8 cellular contexts compared by ENCODE assay signal in genomic region chr10:17227367-17228080, GRCh38. TPM values are rescaled to one million over a fixed set of nuclear protein-coding genes. Genes with fewer than 3 reads are reported as not detected.
DNase-seq lines count a peak whose midpoint lies in the region; ATAC-seq and TF ChIP-seq lines count a peak whose summit lies in the region.

No MANE protein-coding gene starts in this region.

- ATAC-seq in GM21619 (IDR thresholded peaks at IDR 0.05; ENCODE audit: unreplicated experiment) (peak; percentile 26), lower lobe of right lung (no peak), upper lobe of right lung (no peak)

- H3K4me1 ChIP-seq in MM.1S (ENCODE audit: low read length) (peaks cover 22% of the 10 kb centered on the region), lower lobe of right lung (peaks cover 31% of the 10 kb centered on the region), upper lobe of right lung (peaks cover 17% of the 10 kb centered on the region)

- H3K27me3 ChIP-seq in MM.1S (replicated peaks; ENCODE audit: insufficient read depth, low read length) (no peaks in the 10 kb centered on the region), lower lobe of right lung (ENCODE audit: low read depth) (no peaks in the 10 kb centered on the region), upper lobe of right lung (no peaks in the 10 kb centered on the region)

- H3K27ac ChIP-seq in MM.1S (ENCODE audit: low read length) (peak overlapping the region; percentile 83; the same call in 1 of the 2 replicates), lower lobe of right lung (peak overlapping the region; percentile 99), upper lobe of right lung (peak overlapping the region; percentile 98)

- peak; percentile 54 for DNase-seq in GM10266 (ENCODE audit: extremely low spot score)
- DNase-seq in MM.1S, result peak; percentile 41
- DNase-seq in astrocyte of the hippocampus (ENCODE audit: low read depth, low spot score), result peak; percentile 56
- DNase-seq in lower lobe of right lung, result no peak
- DNase-seq in upper lobe of right lung, result no peak
- no peak for DNase-seq in NCI-H748 treated with DMSO at 0.1 percent for 48 hours (lab: John Stamatoyannopoulos, UW)
- DNase-seq in mucosa of gallbladder (ENCODE audit: low spot score), result no peak

- H3K9me3 ChIP-seq in MM.1S (replicated peaks; ENCODE audit: insufficient read depth, low read length), result no peaks in the 10 kb centered on the region
- no peaks in the 10 kb centered on the region for H3K9me3 ChIP-seq in lower lobe of right lung
- H3K9me3 ChIP-seq in upper lobe of right lung, result no peaks in the 10 kb centered on the region

- H2AFZ ChIP-seq in MM.1S (ENCODE audit: low read length), result peak overlapping the region; percentile 47

- intact Hi-C loops in lower lobe of right lung (cut with DNase I) (no loop called here), upper lobe of right lung (cut with DNase I) (no loop called here)

- peaks cover 22% of the 10 kb centered on the region; the same call in 1 of the 2 replicates for H3K79me2 ChIP-seq in MM.1S (ENCODE audit: low read length)

- H3K4me2 ChIP-seq in MM.1S (ENCODE audit: low read depth, low read length), result peak overlapping the region; percentile 82

- H3K4me3 ChIP-seq in MM.1S (ENCODE audit: low read length), result peak overlapping the region; percentile 79
- H3K4me3 ChIP-seq in lower lobe of right lung, result peak overlapping the region; percentile 93
- peak overlapping the region; percentile 90 for H3K4me3 ChIP-seq in upper lobe of right lung

- H3K36me3 ChIP-seq in MM.1S (replicated peaks; ENCODE audit: insufficient read depth, low read length) (no peaks in the 10 kb centered on the region), lower lobe of right lung (peaks cover 19% of the 10 kb centered on the region), upper lobe of right lung (peaks cover 19% of the 10 kb centered on the region)

- no peaks in the 10 kb centered on the region for H3K9me2 ChIP-seq in MM.1S (replicated peaks; ENCODE audit: insufficient read depth, low read length)

- H3F3A ChIP-seq in MM.1S (ENCODE audit: insufficient read depth, low read length), result peaks cover 48% of the 10 kb centered on the region

- TF ChIP-seq CTCF in GM10266 (IDR thresholded peaks at IDR 0.05; ENCODE audit: control insufficient read depth, insufficient read depth, low read depth, missing control alignments) (peak; percentile 16), MM.1S (IDR thresholded peaks at IDR 0.05; ENCODE audit: low read length) (peak; percentile 64), lower lobe of right lung (IDR thresholded peaks at IDR 0.05) (peak; percentile 48), upper lobe of right lung (IDR thresholded peaks at IDR 0.05) (peak; percentile 61)

- H3K9ac ChIP-seq in MM.1S (ENCODE audit: low read length), result peak overlapping the region; percentile 90

- no peaks in the 10 kb centered on the region for H4K20me1 ChIP-seq in MM.1S (ENCODE audit: insufficient read depth, low read length)

RNA-seq across cellular contexts. Expression of gene VIM, which starts 0.5 kb away (rescaled TPM):
- total RNA-seq in lower lobe of right lung, result 1,797 TPM
- total RNA-seq in upper lobe of right lung, result 1,272 TPM
- total RNA-seq in mucosa of gallbladder, result 477 TPM

RNA-seq across cellular contexts. Expression of gene TRDMT1, which starts 26.1 kb away (rescaled TPM):
- total RNA-seq in lower lobe of right lung (7.9 TPM), upper lobe of right lung (9.2 TPM), mucosa of gallbladder (6.0 TPM)

Comparison
In these comparisons a context has a peak if more than half of its experiments do, and no peak if none do; other contexts are left out.
1. DNase-seq: peak in GM10266 (single experiment), MM.1S (single experiment) and astrocyte of the hippocampus (single experiment); none in lower lobe of right lung (single experiment), upper lobe of right lung (single experiment), NCI-H748 treated with DMSO at 0.1 percent for 48 hours (single experiment) and mucosa of gallbladder (single experiment).
2. Peak in every context shown above with its lines, with median percentiles within 50 percentile points of each other: CTCF ChIP-seq, H3K27ac ChIP-seq and H3K4me3 ChIP-seq.